In the genomic region with DNA sequence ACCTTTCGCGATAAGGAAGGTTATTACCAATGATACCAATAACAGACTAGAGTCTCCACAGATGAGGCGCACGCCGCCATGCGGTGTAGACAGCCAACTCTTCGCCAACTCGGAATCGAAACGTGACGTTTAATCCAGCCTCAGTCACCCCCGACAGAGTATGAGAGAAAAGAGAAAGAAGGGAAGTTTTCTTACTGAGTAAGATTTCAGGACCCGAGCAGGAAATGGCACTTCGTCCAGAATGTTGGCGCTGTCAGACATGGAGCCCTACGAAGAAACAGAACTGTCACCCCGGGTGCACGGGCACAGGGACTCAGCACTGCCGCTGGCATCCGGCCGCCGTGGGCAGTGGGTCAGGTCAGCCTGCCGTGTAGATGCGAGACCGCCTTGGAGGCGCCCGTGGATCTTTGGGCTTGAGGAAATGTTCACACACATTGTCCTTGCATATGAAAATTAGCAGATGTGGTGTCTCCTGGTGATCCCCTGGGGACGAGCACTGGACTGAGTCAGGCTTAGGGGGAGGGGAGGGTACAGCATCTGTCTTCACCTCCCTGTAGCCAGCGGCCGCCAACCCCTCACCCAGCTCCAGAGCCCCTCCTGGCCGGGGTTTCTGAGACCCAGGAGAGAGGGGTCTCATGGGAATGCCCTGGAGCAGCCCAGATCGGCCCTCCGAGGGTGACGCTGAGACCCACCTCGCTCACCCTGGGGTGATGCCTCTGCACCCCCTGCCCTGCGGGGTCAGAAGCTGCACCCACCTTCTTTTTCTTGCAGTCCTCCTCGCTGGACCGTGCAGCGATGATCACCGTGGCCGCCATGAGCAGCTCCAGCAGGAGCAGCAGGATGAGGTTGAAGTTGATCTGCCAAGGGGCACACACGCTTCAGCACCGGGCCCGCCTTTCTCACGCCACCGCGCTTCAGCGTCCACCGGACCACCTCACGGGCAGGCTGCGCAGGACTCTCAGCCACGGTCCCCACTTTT, we compare ENCODE assay signal across 21 cellular contexts. TPM values are rescaled to one million over a fixed set of nuclear protein-coding genes. Genes with fewer than 3 reads are reported as not detected.
"Had no signal": no experiment of that assay in that cellular context is flagged by ENCODE, and none has a peak within 500 bp of the region (broad histone marks: within the 10 kb centered on the region; RNA-seq: fewer than 3 reads in every experiment).

No MANE protein-coding gene starts in this region.

- ATAC-seq: activated naive CD8-positive, alpha-beta T cell treated with anti-CD3 and anti-CD28 coated beads, Interleukin-2, amount 50 U/mL, for 24 hours; naive thymus-derived CD8-positive, alpha-beta T cell; psoas muscle; sciatic nerve; stimulated activated naive CD8-positive, alpha-beta T cell treated with anti-CD3 and anti-CD28 coated beads, Interleukin-15, amount 100 ng/mL, for 72 hours had no signal

- H3K36me3 ChIP-seq: ascending aorta, esophagus muscularis mucosa, left ventricle myocardium inferior had no signal

- H2AFZ ChIP-seq: hepatocyte had no signal

- H3K27me3 ChIP-seq: ascending aorta, hepatocyte had no signal

- H3K27ac ChIP-seq: ascending aorta, dorsolateral prefrontal cortex, esophagus muscularis mucosa, hepatocyte, left ventricle myocardium inferior, psoas muscle had no signal

- H3K4me2 ChIP-seq: hepatocyte had no signal

- H3K4me3 Mint-ChIP-seq: activated naive CD8-positive, alpha-beta T cell treated with anti-CD3 and anti-CD28 coated beads, Interleukin-2, amount 50 U/mL, for 24 hours; memory B cell; naive thymus-derived CD8-positive, alpha-beta T cell; stimulated activated naive CD8-positive, alpha-beta T cell treated with anti-CD3 and anti-CD28 coated beads, Interleukin-15, amount 100 ng/mL, for 72 hours; T-helper 2 cell treated with Interferon-gamma antibody and Interleukin-4, amounts not matched to agents 5 μg/mL and 100 μg/mL, for 36 hours; type B pancreatic cell had no signal

- H3K36me3 Mint-ChIP-seq: memory B cell; naive thymus-derived CD8-positive, alpha-beta T cell; type B pancreatic cell had no signal

- H3K4me1 ChIP-seq: ascending aorta, esophagus muscularis mucosa, left ventricle myocardium inferior, psoas muscle had no signal

- H3K4me1 Mint-ChIP-seq: activated naive CD8-positive, alpha-beta T cell treated with anti-CD3 and anti-CD28 coated beads, Interleukin-2, amount 50 U/mL, for 24 hours; stimulated activated naive CD8-positive, alpha-beta T cell treated with anti-CD3 and anti-CD28 coated beads, Interleukin-15, amount 100 ng/mL, for 72 hours had no signal

- H3K27ac Mint-ChIP-seq: activated naive CD8-positive, alpha-beta T cell treated with anti-CD3 and anti-CD28 coated beads, Interleukin-2, amount 50 U/mL, for 24 hours; memory B cell; stimulated activated naive CD8-positive, alpha-beta T cell treated with anti-CD3 and anti-CD28 coated beads, Interleukin-15, amount 100 ng/mL, for 72 hours; T-helper 2 cell treated with Interferon-gamma antibody and Interleukin-4, amounts not matched to agents 5 μg/mL and 100 μg/mL, for 36 hours; type B pancreatic cell had no signal

- H3K27me3 Mint-ChIP-seq: activated naive CD8-positive, alpha-beta T cell treated with anti-CD3 and anti-CD28 coated beads, Interleukin-2, amount 50 U/mL, for 24 hours; naive thymus-derived CD8-positive, alpha-beta T cell; stimulated activated naive CD8-positive, alpha-beta T cell treated with anti-CD3 and anti-CD28 coated beads, Interleukin-15, amount 100 ng/mL, for 72 hours; type B pancreatic cell had no signal

- H3K4me3 ChIP-seq: ascending aorta, dorsolateral prefrontal cortex, esophagus muscularis mucosa, hepatocyte, left ventricle myocardium inferior, psoas muscle had no signal

- H3K79me2 ChIP-seq: hepatocyte had no signal

- H3K9me3 Mint-ChIP-seq: activated naive CD8-positive, alpha-beta T cell treated with anti-CD3 and anti-CD28 coated beads, Interleukin-2, amount 50 U/mL, for 24 hours; memory B cell; naive thymus-derived CD8-positive, alpha-beta T cell; stimulated activated naive CD8-positive, alpha-beta T cell treated with anti-CD3 and anti-CD28 coated beads, Interleukin-15, amount 100 ng/mL, for 72 hours; T-helper 2 cell treated with Interferon-gamma antibody and Interleukin-4, amounts not matched to agents 5 μg/mL and 100 μg/mL, for 36 hours; type B pancreatic cell had no signal

- DNase-seq: activated CD4-positive, alpha-beta T cell treated with anti-CD3 and anti-CD28 coated beads, Interleukin-2, amount 50 U/mL, for 1 hour; activated naive CD4-positive, alpha-beta T cell; activated naive CD8-positive, alpha-beta T cell treated with anti-CD3 and anti-CD28 coated beads, Interleukin-2, amount 50 U/mL, for 24 hours; left ventricle myocardium inferior; naive thymus-derived CD8-positive, alpha-beta T cell; psoas muscle; stimulated activated naive CD8-positive, alpha-beta T cell treated with anti-CD3 and anti-CD28 coated beads, Interleukin-15, amount 100 ng/mL, for 72 hours had no signal

- H3K9me3 ChIP-seq: ascending aorta, esophagus muscularis mucosa, left ventricle myocardium inferior, psoas muscle had no signal

RNA-seq across cellular contexts. Expression of a gene that starts 8.3 kb away (rescaled TPM):
- total RNA-seq: bronchial epithelial cell, psoas muscle had no signal
- polyA plus RNA-seq: keratinocyte had no signal

RNA-seq across cellular contexts. Expression of a gene that starts 12.9 kb away (rescaled TPM):
- total RNA-seq: activated CD8-positive, alpha-beta memory T cell treated with anti-CD3 and anti-CD28 coated beads for 36 hours; ascending aorta; naive thymus-derived CD8-positive, alpha-beta T cell had no signal
- polyA plus RNA-seq: keratinocyte; naive thymus-derived CD8-positive, alpha-beta T cell had no signal

RNA-seq across cellular contexts. Expression of a gene that starts 18.8 kb away (rescaled TPM):
- total RNA-seq: activated CD8-positive, alpha-beta memory T cell treated with anti-CD3 and anti-CD28 coated beads for 36 hours; ascending aorta; bronchial epithelial cell; esophagus muscularis mucosa; hepatocyte; left ventricle myocardium inferior; mucosa of gallbladder; naive thymus-derived CD8-positive, alpha-beta T cell; omental fat pad; psoas muscle; sciatic nerve; temporal lobe had no signal
- polyA plus RNA-seq: hepatocyte; keratinocyte; naive thymus-derived CD8-positive, alpha-beta T cell; psoas muscle had no signal
